9 cellular contexts compared by ENCODE assay signal in the genomic region with DNA sequence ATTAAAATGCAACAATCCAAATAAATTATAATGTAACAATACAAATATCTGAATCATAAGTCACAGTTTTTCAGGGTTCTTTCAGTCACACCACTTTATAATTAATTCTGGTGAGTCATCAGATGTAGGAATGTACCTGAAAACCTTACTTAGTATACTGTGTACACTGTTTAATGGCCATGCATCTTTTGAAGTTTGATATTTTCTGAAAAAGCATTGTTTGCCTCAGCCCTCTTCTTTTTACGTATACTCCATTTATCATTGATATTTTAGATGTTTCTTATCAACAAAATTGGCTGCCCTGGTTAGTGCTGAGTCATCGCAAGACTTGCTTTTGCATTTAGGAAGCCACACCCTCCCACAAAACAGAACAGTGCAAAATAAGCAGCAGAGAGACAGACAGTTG.
DNase-seq lines count a peak whose midpoint lies in the region; ATAC-seq and TF ChIP-seq lines count a peak whose summit lies in the region.
"Had no signal": no experiment of that assay in that cellular context is flagged by ENCODE, and none has a peak within 500 bp of the region (broad histone marks: within the 10 kb centered on the region; RNA-seq: fewer than 3 reads in every experiment).

No MANE protein-coding gene starts in this region.

- no peaks in the 10 kb centered on the region for H3K27me3 Mint-ChIP-seq in activated T-helper 1 cell treated with anti-CD3 and anti-CD28 coated beads, Interleukin-12 subunit alpha, Interleukin-12 subunit beta, Interleukin-2, Interleukin-4 antibody, amounts not matched to agents 30 ng/mL and 10 ng/mL and 1 ng/mL, durations not matched to agents 14 hours and 24 hours and 36 hours (ENCODE audit: insufficient read depth)
- H3K27me3 Mint-ChIP-seq: B cell had no signal

- 48 to 54% methylated on average over 2 of the region's 2 CpGs for WGBS in body of pancreas, 2 donors

- no peaks in the 10 kb centered on the region for H3K36me3 Mint-ChIP-seq in activated T-helper 1 cell treated with anti-CD3 and anti-CD28 coated beads, Interleukin-12 subunit alpha, Interleukin-12 subunit beta, Interleukin-2, Interleukin-4 antibody, amounts not matched to agents 30 ng/mL and 10 ng/mL and 1 ng/mL, durations not matched to agents 14 hours and 24 hours and 36 hours (ENCODE audit: low read depth)

- H3K27ac ChIP-seq in upper lobe of right lung: no peak overlapping the region
- no peak overlapping the region for H3K27ac ChIP-seq in body of pancreas

- H3K4me1 ChIP-seq in upper lobe of right lung: no peaks in the 10 kb centered on the region
- no peaks in the 10 kb centered on the region for H3K4me1 ChIP-seq in body of pancreas

- H3K27ac Mint-ChIP-seq in activated T-helper 1 cell treated with anti-CD3 and anti-CD28 coated beads, Interleukin-12 subunit alpha, Interleukin-12 subunit beta, Interleukin-2, Interleukin-4 antibody, amounts not matched to agents 30 ng/mL and 10 ng/mL and 1 ng/mL, durations not matched to agents 14 hours and 24 hours and 36 hours: no peak overlapping the region
- H3K27ac Mint-ChIP-seq: B cell had no signal

- DNase-seq in NOMO-1 (lab: John Stamatoyannopoulos, UW; ENCODE audit: unreplicated experiment in 2 of 2) (peak; percentile 6 to 11), NOMO-1 treated with dmso at 0.1 percent for 144 hours (lab: John Stamatoyannopoulos, UW; ENCODE audit: unreplicated experiment) (no peak), pulmonary artery endothelial cell (ENCODE audit: low read depth, low spot score) (peak; percentile 30), upper lobe of right lung (no peak), body of pancreas (no peak)
- DNase-seq in activated T-helper 1 cell treated with anti-CD3 and anti-CD28 coated beads, Interleukin-12 subunit alpha, Interleukin-12 subunit beta, Interleukin-2, Interleukin-4 antibody, amounts not matched to agents 30 ng/mL and 10 ng/mL and 1 ng/mL, durations not matched to agents 14 hours and 24 hours and 36 hours (ENCODE audit: low spot score): no peak

- H3K4me1 Mint-ChIP-seq in activated T-helper 1 cell treated with anti-CD3 and anti-CD28 coated beads, Interleukin-12 subunit alpha, Interleukin-12 subunit beta, Interleukin-2, Interleukin-4 antibody, amounts not matched to agents 30 ng/mL and 10 ng/mL and 1 ng/mL, durations not matched to agents 14 hours and 24 hours and 36 hours (ENCODE audit: low read depth): peaks cover 12% of the 10 kb centered on the region

- ATAC-seq in HG02981 (IDR thresholded peaks at IDR 0.05; ENCODE audit: unreplicated experiment): peak; percentile 67
- ATAC-seq in upper lobe of right lung: no peak
- ATAC-seq in body of pancreas: no peak
- no peak for ATAC-seq in GM19324 (IDR thresholded peaks at IDR 0.05; ENCODE audit: low FRiP score, unreplicated experiment)

- H3K27me3 ChIP-seq in upper lobe of right lung (no peaks in the 10 kb centered on the region), body of pancreas (no peaks in the 10 kb centered on the region)

- intact Hi-C loops in activated T-helper 1 cell treated with anti-CD3 and anti-CD28 coated beads, Interleukin-12 subunit alpha, Interleukin-12 subunit beta, Interleukin-2, Interleukin-4 antibody, amounts not matched to agents 30 ng/mL and 10 ng/mL and 1 ng/mL, durations not matched to agents 14 hours and 24 hours and 36 hours (cut with micrococcal nuclease): no loop called here
- intact Hi-C loops in upper lobe of right lung (cut with DNase I) (no loop called here), body of pancreas (cut with DNase I) (no loop called here)

- peak overlapping the region; percentile 25 for H3K4me3 Mint-ChIP-seq in activated T-helper 1 cell treated with anti-CD3 and anti-CD28 coated beads, Interleukin-12 subunit alpha, Interleukin-12 subunit beta, Interleukin-2, Interleukin-4 antibody, amounts not matched to agents 30 ng/mL and 10 ng/mL and 1 ng/mL, durations not matched to agents 14 hours and 24 hours and 36 hours
- H3K4me3 Mint-ChIP-seq: B cell had no signal

- TF ChIP-seq POLR2A in body of pancreas (IDR thresholded peaks at IDR 0.05): no peak

- peaks cover 22% of the 10 kb centered on the region for H3K36me3 ChIP-seq in upper lobe of right lung
- H3K36me3 ChIP-seq in body of pancreas (replicated peaks in 1 of 2; ENCODE audit: insufficient read depth in 1 of 2, low read depth in 2 of 2): no peaks in the 10 kb centered on the region

- TF ChIP-seq CTCF in upper lobe of right lung (IDR thresholded peaks at IDR 0.05) (no peak), body of pancreas (IDR thresholded peaks at IDR 0.05) (no peak)

- no peaks in the 10 kb centered on the region for H3K9me3 Mint-ChIP-seq in activated T-helper 1 cell treated with anti-CD3 and anti-CD28 coated beads, Interleukin-12 subunit alpha, Interleukin-12 subunit beta, Interleukin-2, Interleukin-4 antibody, amounts not matched to agents 30 ng/mL and 10 ng/mL and 1 ng/mL, durations not matched to agents 14 hours and 24 hours and 36 hours

- H3K9me3 ChIP-seq in upper lobe of right lung: no peaks in the 10 kb centered on the region
- H3K9me3 ChIP-seq in body of pancreas: no peaks in the 10 kb centered on the region

- H3K4me3 ChIP-seq in upper lobe of right lung: no peak overlapping the region
- no peak overlapping the region for H3K4me3 ChIP-seq in body of pancreas

Comparison
In these comparisons a context has a peak if more than half of its experiments do, and no peak if none do; other contexts are left out.
1. DNase-seq: peak in NOMO-1 (2 of 2) and pulmonary artery endothelial cell (single experiment); none in NOMO-1 treated with dmso at 0.1 percent for 144 hours (single experiment), activated T-helper 1 cell treated with anti-CD3 and anti-CD28 coated beads, Interleukin-12 subunit alpha, Interleukin-12 subunit beta, Interleukin-2, Interleukin-4 antibody, amounts not matched to agents 30 ng/mL and 10 ng/mL and 1 ng/mL, durations not matched to agents 14 hours and 24 hours and 36 hours (single experiment), upper lobe of right lung (single experiment) and body of pancreas (0 of 4).